In the genomic region with DNA sequence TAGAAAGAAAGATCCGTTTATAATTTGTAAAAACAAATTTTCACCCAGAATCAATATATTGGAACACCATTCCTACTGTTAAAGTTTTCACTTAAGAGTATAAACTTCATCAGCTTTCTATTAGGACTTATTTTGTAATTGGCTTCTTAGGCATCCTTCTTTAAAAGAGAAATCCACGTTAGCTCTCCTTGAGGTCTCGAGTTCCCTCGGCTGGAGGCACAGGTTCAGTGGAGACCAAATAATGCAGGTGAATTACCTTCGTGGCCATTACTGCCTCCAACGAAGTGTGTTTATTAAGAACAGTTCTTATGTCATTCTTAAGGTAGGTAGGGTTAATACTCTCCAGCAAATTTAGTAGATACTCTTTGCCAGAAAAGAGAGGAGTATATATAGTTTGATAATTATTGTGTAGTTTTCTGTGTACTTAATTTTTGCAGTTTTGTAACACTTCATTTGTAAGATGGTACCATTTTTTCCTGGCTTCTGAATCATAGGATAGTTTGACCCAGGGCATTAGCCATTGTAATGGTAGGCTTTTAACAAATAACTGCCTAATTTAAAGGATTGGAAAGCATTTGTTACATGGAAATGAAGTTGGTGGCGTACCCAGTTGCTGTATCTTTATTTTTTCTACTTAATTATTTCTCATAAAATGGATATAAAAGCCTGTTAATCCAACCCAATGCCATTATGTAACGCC, we compare ENCODE assay signal across 8 cellular contexts. TPM values are rescaled to one million over a fixed set of nuclear protein-coding genes. Genes with fewer than 3 reads are reported as not detected.
DNase-seq lines count a peak whose midpoint lies in the region; ATAC-seq, FAIRE-seq and TF ChIP-seq lines count a peak whose summit lies in the region.

No MANE protein-coding gene starts in this region.

- no peaks in the 10 kb centered on the region for H3K9me3 ChIP-seq in suprapubic skin

- H3K36me3 Mint-ChIP-seq in T-helper 2 cell treated with Interferon-gamma antibody and Interleukin-4, amounts not matched to agents 5 μg/mL and 100 μg/mL, for 36 hours (ENCODE audit: low read depth) = peaks cover 58% of the 10 kb centered on the region
- peaks cover 13% of the 10 kb centered on the region for H3K36me3 Mint-ChIP-seq in activated naive CD8-positive, alpha-beta T cell

- peak; percentile 55 for FAIRE-seq in islet of Langerhans (lab: Jason Lieb, UNC)

- TF ChIP-seq POLR2A in suprapubic skin (IDR thresholded peaks at IDR 0.05) = no peak

- H3K27ac Mint-ChIP-seq in T-helper 2 cell treated with Interferon-gamma antibody and Interleukin-4, amounts not matched to agents 5 μg/mL and 100 μg/mL, for 36 hours = peak overlapping the region; percentile 99
- peak overlapping the region; percentile 97 for H3K27ac Mint-ChIP-seq in activated naive CD8-positive, alpha-beta T cell

- no peaks in the 10 kb centered on the region for H3K27me3 ChIP-seq in suprapubic skin

- H3K4me1 ChIP-seq in suprapubic skin = peaks cover 46% of the 10 kb centered on the region

- ATAC-seq in HG02981 (IDR thresholded peaks at IDR 0.05; ENCODE audit: unreplicated experiment) = no peak

- peaks cover 37% of the 10 kb centered on the region for H3K36me3 ChIP-seq in suprapubic skin

- TF ChIP-seq EP300 in suprapubic skin (IDR thresholded peaks at IDR 0.05) = no peak

- H3K4me1 Mint-ChIP-seq in T-helper 2 cell treated with Interferon-gamma antibody and Interleukin-4, amounts not matched to agents 5 μg/mL and 100 μg/mL, for 36 hours (ENCODE audit: low read depth) = peaks cover 45% of the 10 kb centered on the region
- peaks cover 58% of the 10 kb centered on the region for H3K4me1 Mint-ChIP-seq in activated naive CD8-positive, alpha-beta T cell (ENCODE audit: low read depth)

- peak overlapping the region; percentile 94 for H3K27ac ChIP-seq in suprapubic skin

- DNase-seq in T-helper 2 cell treated with Interferon-gamma antibody and Interleukin-4, amounts not matched to agents 5 μg/mL and 100 μg/mL, for 36 hours (ENCODE audit: low spot score) = no peak
- DNase-seq in T-helper 2 cell = no peak
- DNase-seq in suprapubic skin (ENCODE audit: low spot score in 2 of 2) = no peak
- DNase-seq in epidermal melanocyte (ENCODE audit: insufficient read length, low spot score) = no peak
- no peak for DNase-seq in stimulated activated naive CD4-positive, alpha-beta T cell (lab: John Stamatoyannopoulos, UW)

- peak overlapping the region; percentile 98 for H3K4me3 Mint-ChIP-seq in T-helper 2 cell treated with Interferon-gamma antibody and Interleukin-4, amounts not matched to agents 5 μg/mL and 100 μg/mL, for 36 hours
- H3K4me3 Mint-ChIP-seq in activated naive CD8-positive, alpha-beta T cell = peak overlapping the region; percentile 97

- no peak for TF ChIP-seq CTCF in suprapubic skin (IDR thresholded peaks at IDR 0.05)

- H3K4me3 ChIP-seq in suprapubic skin = peak overlapping the region; percentile 98

- 18% methylated on average over 8 of the region's 8 CpGs for WGBS in suprapubic skin

- H3K9me3 Mint-ChIP-seq in T-helper 2 cell treated with Interferon-gamma antibody and Interleukin-4, amounts not matched to agents 5 μg/mL and 100 μg/mL, for 36 hours = no peaks in the 10 kb centered on the region
- no peaks in the 10 kb centered on the region for H3K9me3 Mint-ChIP-seq in activated naive CD8-positive, alpha-beta T cell (ENCODE audit: low read depth)

- H3K27me3 Mint-ChIP-seq in T-helper 2 cell treated with Interferon-gamma antibody and Interleukin-4, amounts not matched to agents 5 μg/mL and 100 μg/mL, for 36 hours (ENCODE audit: low read depth) = no peaks in the 10 kb centered on the region
- H3K27me3 Mint-ChIP-seq in activated naive CD8-positive, alpha-beta T cell = no peaks in the 10 kb centered on the region

RNA-seq across cellular contexts. Expression of gene CALM1, which starts 2.2 kb away (rescaled TPM):
- 100 to 1,000 TPM; 258 to 369 (median 300) TPM for total RNA-seq in suprapubic skin
